ENCODE assay signal across 29 cellular contexts in the genomic region with DNA sequence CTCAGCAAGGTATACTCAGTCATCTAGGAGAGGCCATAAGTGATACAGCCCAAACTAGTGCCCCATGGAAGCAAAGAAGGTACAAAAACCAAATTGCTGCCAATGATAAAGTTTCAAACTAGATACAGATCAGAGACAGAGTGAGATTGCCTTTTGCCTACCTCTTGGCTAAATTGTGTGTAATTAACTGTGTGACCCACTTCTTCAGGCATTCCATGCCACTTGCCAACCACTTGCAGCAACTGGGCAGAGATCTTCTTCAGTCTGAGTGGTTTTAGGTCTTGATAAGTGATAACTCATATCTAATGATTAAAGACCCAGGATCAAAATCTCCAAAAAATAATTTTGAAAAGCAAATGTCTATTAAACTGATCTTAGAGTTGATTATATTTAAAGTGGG. TPM values are rescaled to one million over a fixed set of nuclear protein-coding genes. Genes with fewer than 3 reads are reported as not detected.
DNase-seq lines count a peak whose midpoint lies in the region; ATAC-seq and TF ChIP-seq lines count a peak whose summit lies in the region.
"Had no signal": no experiment of that assay in that cellular context is flagged by ENCODE, and none has a peak within 500 bp of the region (broad histone marks: within the 10 kb centered on the region; RNA-seq: fewer than 3 reads in every experiment).

No MANE protein-coding gene starts in this region.

- H2BK5ac ChIP-seq in IMR-90 (ENCODE audit: low read depth, low read length, poor library complexity, severe bottlenecking) = peak overlapping the region; percentile 84

- H3K4me2 ChIP-seq in IMR-90 (ENCODE audit: low read depth, low read length) (no peak overlapping the region), fibroblast of lung (ENCODE audit: extremely low read depth, insufficient read depth, low read length) (no peak overlapping the region)
- H3K4me2 ChIP-seq: GM23338, PC-9 had no signal

- H3K4me1 ChIP-seq in ACC112 (ENCODE audit: control insufficient read depth, insufficient read depth, low read length, unreplicated experiment) = peaks cover 32% of the 10 kb centered on the region
- H3K4me1 ChIP-seq in IMR-90 (ENCODE audit: control insufficient read depth, insufficient read depth, low read length) = peaks cover 12% of the 10 kb centered on the region
- H3K4me1 ChIP-seq in fibroblast of lung (ENCODE audit: control insufficient read depth, extremely low read depth, insufficient read depth, low read length) = peaks cover 23% of the 10 kb centered on the region
- H3K4me1 ChIP-seq in psoas muscle = no peaks in the 10 kb centered on the region
- no peaks in the 10 kb centered on the region for H3K4me1 ChIP-seq in gastrocnemius medialis

- H4K8ac ChIP-seq in IMR-90 (ENCODE audit: low read depth in 2 of 2, low read length in 2 of 2) = peak overlapping the region in 1 of 2 experiments; percentile 48; a peak in 2 of 4 replicates

- H3K9me3 ChIP-seq in IMR-90 (ENCODE audit: control insufficient read depth, insufficient read depth, low read length) = no peaks in the 10 kb centered on the region
- H3K9me3 ChIP-seq in fibroblast of lung (ENCODE audit: control insufficient read depth, insufficient read depth, low read depth, low read length) = no peaks in the 10 kb centered on the region
- H3K9me3 ChIP-seq in psoas muscle = no peaks in the 10 kb centered on the region
- H3K9me3 ChIP-seq in gastrocnemius medialis = no peaks in the 10 kb centered on the region
- H3K9me3 ChIP-seq: MG63, vagina had no signal

- CTCF ChIA-PET in IMR-90 (lab: Yijun Ruan, JAX) = interaction anchor here (1.0 kb wide), 1 partner anchor 27 kb away, joined by 3 read pairs; no protein-coding TSS in a partner anchor

- no peak overlapping the region for H3K4me3 ChIP-seq in ACC112 (ENCODE audit: low read depth, low read length)
- no peak overlapping the region for H3K4me3 ChIP-seq in IMR-90 (ENCODE audit: insufficient read depth, low read depth, low read length)
- H3K4me3 ChIP-seq in fibroblast of lung (replicated peaks in 1 of 4; ENCODE audit: control extremely low read depth in 1 of 4, insufficient read depth in 1 of 4, low read depth in 3 of 4, low read length in 4 of 4) = no peak overlapping the region
- H3K4me3 ChIP-seq in psoas muscle = no peak overlapping the region
- no peak overlapping the region for H3K4me3 ChIP-seq in gastrocnemius medialis
- H3K4me3 ChIP-seq: GM23338, MG63, PC-9, vagina had no signal

- H3K79me2 ChIP-seq in ACC112 (ENCODE audit: control insufficient read depth, insufficient read depth, low read length, unreplicated experiment) (no peaks in the 10 kb centered on the region), fibroblast of lung (ENCODE audit: control insufficient read depth, insufficient read depth, low read length) (no peaks in the 10 kb centered on the region)

- no peaks in the 10 kb centered on the region for H3K79me1 ChIP-seq in IMR-90 (ENCODE audit: low read depth in 1 of 2, low read length in 2 of 2)

- peak overlapping the region; percentile 75 for H4K5ac ChIP-seq in IMR-90 (ENCODE audit: low read depth, low read length)

- H2BK120ac ChIP-seq in IMR-90 (ENCODE audit: low read depth, low read length) = peak overlapping the region; percentile 64

- no peak overlapping the region for H2AFZ ChIP-seq in ACC112 (ENCODE audit: low read length, unreplicated experiment)
- no peak overlapping the region for H2AFZ ChIP-seq in IMR-90 (replicated peaks; ENCODE audit: low read length, poor library complexity)
- no peak overlapping the region for H2AFZ ChIP-seq in fibroblast of lung (ENCODE audit: low read length)
- H2AFZ ChIP-seq: GM23338, PC-9 had no signal

- POLR2A ChIA-PET in IMR-90 (lab: Charles Lee; ENCODE audit: unreplicated experiment) = interaction anchor here (1.0 kb wide), 1 partner anchor 34 kb away, joined by 3 read pairs; no protein-coding TSS in a partner anchor

- H3K36me3 ChIP-seq in ACC112 (ENCODE audit: insufficient read depth, low read length) (no peaks in the 10 kb centered on the region), IMR-90 (ENCODE audit: control insufficient read depth, insufficient read depth, low read length) (no peaks in the 10 kb centered on the region), fibroblast of lung (ENCODE audit: control insufficient read depth, insufficient read depth, low read length) (no peaks in the 10 kb centered on the region), psoas muscle (ENCODE audit: insufficient read depth in 1 of 2, low read depth in 1 of 2) (no peaks in the 10 kb centered on the region), gastrocnemius medialis (no peaks in the 10 kb centered on the region)
- H3K36me3 ChIP-seq: MG63, vagina had no signal

- no peaks in the 10 kb centered on the region for H4K20me1 ChIP-seq in IMR-90 (ENCODE audit: insufficient read depth, low read length)
- no peaks in the 10 kb centered on the region for H4K20me1 ChIP-seq in fibroblast of lung (ENCODE audit: control insufficient read depth, extremely low read depth, insufficient read depth, low read length)

- dilution Hi-C loops in IMR-90 (cut with HindIII; ENCODE audit: low sequenced_read_pairs, unreplicated experiment) = no loop called here

- peaks cover 6% of the 10 kb centered on the region for H3K9me1 ChIP-seq in IMR-90 (ENCODE audit: insufficient read depth, low read length)

- ATAC-seq in IMR-90 (ENCODE audit: low read depth) (no peak), psoas muscle (no peak), HG02763 (IDR thresholded peaks at IDR 0.05; ENCODE audit: unreplicated experiment) (no peak), gastrocnemius medialis (no peak)
- ATAC-seq: activated CD4-positive, CD25-positive, alpha-beta regulatory T cell treated with anti-CD3 and anti-CD28 coated beads, Interleukin-2, amount 50 U/mL, for 24 hours; activated naive CD8-positive, alpha-beta T cell treated with anti-CD3 and anti-CD28 coated beads, Interleukin-2, amount 50 U/mL, for 24 hours; CD8-positive, alpha-beta T cell; GM23338; natural killer cell had no signal

- no peak overlapping the region for H3K56ac ChIP-seq in IMR-90 (ENCODE audit: extremely low read depth, insufficient read depth, low read length)

- H3K9ac ChIP-seq in IMR-90 (ENCODE audit: low read depth, low read length) (no peak overlapping the region), fibroblast of lung (ENCODE audit: insufficient read depth, low read length) (no peak overlapping the region)

- H2BK20ac ChIP-seq in IMR-90 (ENCODE audit: low read depth, low read length) = peak overlapping the region; percentile 79

- peak overlapping the region; percentile 12; the same call in 1 of the 2 replicates for H3K23ac ChIP-seq in IMR-90 (ENCODE audit: low read depth, low read length)

- peak overlapping the region; percentile 67 for H3K14ac ChIP-seq in IMR-90 (replicated peaks; ENCODE audit: low read depth, low read length)

- peak overlapping the region; percentile 43; the same call in 1 of the 2 replicates for H4K91ac ChIP-seq in IMR-90 (ENCODE audit: insufficient read depth, low read depth, low read length)

- H3K18ac ChIP-seq in IMR-90 (ENCODE audit: low read depth, low read length) = peak overlapping the region; percentile 94

- H3K27me3 ChIP-seq in ACC112 (ENCODE audit: insufficient read depth, low read length) (no peaks in the 10 kb centered on the region), IMR-90 (ENCODE audit: control insufficient read depth, insufficient read depth, low read length) (no peaks in the 10 kb centered on the region), fibroblast of lung (ENCODE audit: control insufficient read depth, insufficient read depth, low read length) (no peaks in the 10 kb centered on the region), psoas muscle (ENCODE audit: insufficient read depth in 3 of 3, low read length in 2 of 3) (no peaks in the 10 kb centered on the region), gastrocnemius medialis (no peaks in the 10 kb centered on the region)
- H3K27me3 ChIP-seq: MG63, vagina had no signal

- H3K4ac ChIP-seq in IMR-90 (ENCODE audit: low read depth, low read length) = peak overlapping the region; percentile 42; the same call in 1 of the 2 replicates

- peak overlapping the region; percentile 70 for H3K27ac ChIP-seq in ACC112 (ENCODE audit: low read depth, low read length)
- peak overlapping the region; percentile 37; the same call in 1 of the 2 replicates for H3K27ac ChIP-seq in IMR-90 (ENCODE audit: insufficient read depth, low read length)
- peak overlapping the region; percentile 53 for H3K27ac ChIP-seq in fibroblast of lung (ENCODE audit: insufficient read depth, low read length)
- peak overlapping the region; percentile 27 for H3K27ac ChIP-seq in psoas muscle
- no peak overlapping the region for H3K27ac ChIP-seq in gastrocnemius medialis
- H3K27ac ChIP-seq: PC-9, vagina had no signal

- no TSS peak for BruUV-seq in IMR-90 (replicated peaks; lab: Mats Ljungman, UMichigan)

- H2AK5ac ChIP-seq in IMR-90 (ENCODE audit: low read depth, low read length) = peak overlapping the region; percentile 59; the same call in 1 of the 2 replicates

- TF ChIP-seq CTCF in IMR-90 (conservative IDR thresholded peaks at IDR 0.05; ENCODE audit: low read depth, low read length) (no peak), fibroblast of lung (conservative IDR thresholded peaks at IDR 0.05 in 1 of 2, IDR thresholded peaks at IDR 0.05 in 1 of 2; ENCODE audit: low read depth in 1 of 2, low read length in 2 of 2) (no peak), psoas muscle (IDR thresholded peaks at IDR 0.05) (no peak), gastrocnemius medialis (IDR thresholded peaks at IDR 0.05 in 4 of 5, conservative IDR thresholded peaks at IDR 0.05 in 1 of 5) (no peak)

- no peak overlapping the region for H2AK9ac ChIP-seq in IMR-90 (replicated peaks; ENCODE audit: low read depth, low read length, poor library complexity)

- intact Hi-C loops in IMR-90 (cut with micrococcal nuclease) (no loop called here), psoas muscle (cut with DNase I) (no loop called here), gastrocnemius medialis (cut with DNase I; ENCODE audit: low total_unique reads) (no loop called here)

- no peak for TF ChIP-seq RAD21 in IMR-90 (IDR thresholded peaks at IDR 0.05; ENCODE audit: low read length)

- in situ Hi-C loops in IMR-90 (cut with MboI; ENCODE audit: low sequenced_read_pairs) (no loop called here), gastrocnemius medialis (cut with MboI; ENCODE audit: low sequenced_read_pairs in 4 of 4) (no loop called here)

- DNase-seq in IMR-90 (no peak), fibroblast of lung (ENCODE audit: low read depth in 2 of 2) (no peak), psoas muscle (no peak), CD1c-positive myeloid dendritic cell (ENCODE audit: extremely low spot score) (no peak), epidermal melanocyte (ENCODE audit: insufficient read length, low spot score) (no peak), gastrocnemius medialis (no peak)
- DNase-seq: activated CD4-positive, alpha-beta T cell treated with anti-CD3 and anti-CD28 coated beads, Interleukin-2, amount 50 U/mL, for 48 hours; activated CD8-positive, alpha-beta memory T cell treated with anti-CD3 and anti-CD28 coated beads, Interleukin-2, amount 50 U/mL, for 4 hours; activated naive CD4-positive, alpha-beta T cell; activated naive CD8-positive, alpha-beta T cell treated with anti-CD3 and anti-CD28 coated beads, Interleukin-2, amount 50 U/mL, for 24 hours; CD8-positive, alpha-beta T cell; central memory CD4-positive, alpha-beta T cell; left ventricle myocardium superior; MG63; natural killer cell; NCI-H2029; NCI-H526 treated with DMSO at 0.1 percent for 48 hours; nucleus accumbens; SHP77; small intestine; stimulated activated CD4-positive, alpha-beta T cell treated with anti-CD3 and anti-CD28 coated beads, Interleukin-1b, Interleukin-23, amount 100 ng/mL, for 48 hours; stimulated activated naive CD4-positive, alpha-beta T cell treated with Interleukin-2 at 50 U/mL for 16 hours; T-helper 2 cell had no signal

- H2BK15ac ChIP-seq in IMR-90 (ENCODE audit: low read depth, low read length) = peak overlapping the region; percentile 86

- no peak for TF ChIP-seq POLR2A in IMR-90 (IDR thresholded peaks at IDR 0.05; ENCODE audit: low read depth, low read length)
- TF ChIP-seq POLR2A in gastrocnemius medialis (IDR thresholded peaks at IDR 0.05) = no peak

RNA-seq across cellular contexts. Expression of gene NABP1, which starts 21.1 kb away (rescaled TPM):
- 57.7 and 141 TPM in 2 replicates for total RNA-seq in IMR-90 (2012; rRNA removed)
- 46.3 and 73.3 TPM in 2 replicates for polyA plus RNA-seq in IMR-90 (2012; rRNA removed)
- polyA plus RNA-seq in IMR-90 (2012; cell fraction: cytosol; rRNA removed) = 8.2 and 11.9 TPM in 2 replicates
- polyA plus RNA-seq in IMR-90 (2012; cell fraction: nucleus; rRNA removed; ENCODE audit: low replicate concordance) = 124 and 666 TPM in 2 replicates
- total RNA-seq in fibroblast of lung = 77.8 and 117 TPM in 2 replicates
- polyA plus RNA-seq in fibroblast of lung = 64.2 and 123 TPM in 2 replicates
- 57.6 and 87.3 TPM in 2 replicates for polyA plus RNA-seq in fibroblast of lung (2012)
- polyA minus RNA-seq in fibroblast of lung (ENCODE audit: low replicate concordance) = 8.3 and 18.8 TPM in 2 replicates
- total RNA-seq in psoas muscle = 10 to 100 TPM in 2 of 4 donors, 1 to 10 TPM in 2; 7.2 to 41.6 (median 10.5) TPM
- polyA plus RNA-seq in psoas muscle = 10 to 100 TPM in 1 of 3 donors, 1 to 10 TPM in 2; 4.0 to 36.0 (median 5.3) TPM
- 1 to 10 TPM in 3 of 4 donors, under 1 TPM in 1; 0.63 to 5.5 (median 4.0) TPM for total RNA-seq in gastrocnemius medialis

Comparison
In these comparisons a context has a peak if more than half of its experiments do, and no peak if none do; other contexts are left out.
1. H3K27ac ChIP-seq: peak in ACC112 (single experiment), IMR-90 (single experiment), fibroblast of lung (single experiment) and psoas muscle (single experiment); none in gastrocnemius medialis (0 of 4).